In the genomic region with DNA sequence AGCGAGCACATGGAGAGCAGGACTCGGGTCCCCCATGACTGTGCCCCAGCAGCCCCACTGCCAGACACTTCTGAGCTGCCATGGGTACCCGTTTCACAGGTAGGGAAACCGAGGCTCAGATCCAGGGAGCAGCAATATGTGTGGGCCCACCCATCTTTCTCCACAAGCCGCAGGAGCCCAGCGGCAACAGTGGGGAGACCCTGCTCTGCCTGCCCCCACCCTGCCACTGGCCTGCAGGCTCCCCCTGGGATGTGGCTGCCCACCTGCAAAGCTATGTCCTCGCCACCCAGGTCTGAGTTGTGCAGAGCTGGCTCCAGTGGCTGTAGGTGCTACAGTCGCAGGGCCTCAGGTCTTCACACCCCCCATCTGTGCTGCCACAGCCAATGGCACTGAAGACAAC, we compare ENCODE assay signal across 36 cellular contexts. TPM values are rescaled to one million over a fixed set of nuclear protein-coding genes. Genes with fewer than 3 reads are reported as not detected.
"Had no signal": no experiment of that assay in that cellular context is flagged by ENCODE, and none has a peak within 500 bp of the region (broad histone marks: within the 10 kb centered on the region; RNA-seq: fewer than 3 reads in every experiment).

No MANE protein-coding gene starts in this region.

- H3K27me3 ChIP-seq: ascending aorta, body of pancreas, brain microvascular endothelial cell, breast epithelium, cardiac muscle cell had no signal

- H3K36me3 ChIP-seq: adrenal gland, ascending aorta, brain microvascular endothelial cell, breast epithelium, cardiac muscle cell had no signal

- H3K4me3 ChIP-seq: adrenal gland, ascending aorta, body of pancreas, breast epithelium, cardiac muscle cell had no signal

- ATAC-seq: activated naive CD4-positive, alpha-beta T cell treated with anti-CD3 and anti-CD28 coated beads, Interleukin-2, amount 50 U/mL, for 72 hours; activated T-cell treated with anti-CD3 and anti-CD28 coated beads, Interleukin-2, amount 50 U/mL, for 72 hours; activated T-helper 17 cell treated with anti-CD3 and anti-CD28 coated beads, Interleukin-2, amount 50 U/mL, for 72 hours; body of pancreas had no signal

- DNase-seq: activated effector memory CD4-positive, alpha-beta T cell treated with anti-CD3 and anti-CD28 coated beads, Interleukin-2, amount 50 U/mL, for 16 hours; activated effector memory CD4-positive, alpha-beta T cell treated with Interleukin-2 at 50 U/mL for 16 hours; activated gamma-delta T cell; activated gamma-delta T cell treated with Interleukin-2 at 50 U/mL for 16 hours; activated naive CD4-positive, alpha-beta T cell; activated naive CD4-positive, alpha-beta T cell treated with anti-CD3 and anti-CD28 coated beads for 36 hours; activated naive CD4-positive, alpha-beta T cell treated with anti-CD3 and anti-CD28 coated beads, Interleukin-2, amount 10 ng/mL, durations not matched to agents 7 days and 5 days; activated naive CD4-positive, alpha-beta T cell treated with anti-CD3 and anti-CD28 coated beads, Interleukin-2, amount 50 U/mL, for 16 hours; activated naive CD4-positive, alpha-beta T cell treated with Interleukin-2 at 50 U/mL for 16 hours; activated naive CD8-positive, alpha-beta T cell treated with anti-CD3 and anti-CD28 coated beads for 36 hours; activated naive CD8-positive, alpha-beta T cell treated with anti-CD3 and anti-CD28 coated beads, Interleukin-2, amount 10 ng/mL, durations not matched to agents 7 days and 5 days; activated naive CD8-positive, alpha-beta T cell treated with anti-CD3 and anti-CD28 coated beads, Interleukin-2, amount 50 U/mL, for 24 hours; activated T-cell treated with anti-CD3 and anti-CD28 coated beads for 4 hours; activated T-cell treated with anti-CD3 and anti-CD28 coated beads, Interleukin-2, amount 50 U/mL, for 1 hour; activated T-cell treated with anti-CD3 and anti-CD28 coated beads, Interleukin-2, amount 50 U/mL, for 24 hours; activated T-cell treated with anti-CD3 and anti-CD28 coated beads, Interleukin-2, amount 50 U/mL, for 4 hours; activated T-cell treated with anti-CD3 and anti-CD28 coated beads, Interleukin-2, amount 50 U/mL, for 48 hours; activated T-cell treated with anti-CD3 and anti-CD28 coated beads, Interleukin-2, amount 50 U/mL, for 72 hours; adrenal gland; amniotic stem cell; aorta; body of pancreas; brain microvascular endothelial cell; caudate nucleus; central memory CD4-positive, alpha-beta T cell; cerebellar nuclear complex had no signal

- H3K9me3 ChIP-seq: adrenal gland, ascending aorta, body of pancreas, breast epithelium had no signal

- H3K4me1 ChIP-seq: adrenal gland, ascending aorta, body of pancreas, breast epithelium had no signal

- H3K27ac ChIP-seq: adrenal gland, ascending aorta, body of pancreas, brain microvascular endothelial cell, breast epithelium, cardiac muscle cell had no signal

RNA-seq across cellular contexts. Expression of a gene that starts 50.6 kb away (rescaled TPM):
- total RNA-seq: activated naive CD4-positive, alpha-beta T cell treated with anti-CD3 and anti-CD28 coated beads for 36 hours; activated naive CD4-positive, alpha-beta T cell treated with anti-CD3 and anti-CD28 coated beads, Interleukin-2, amount 50 U/mL, for 72 hours; activated naive CD8-positive, alpha-beta T cell treated with anti-CD3 and anti-CD28 coated beads for 36 hours; activated naive CD8-positive, alpha-beta T cell treated with anti-CD3 and anti-CD28 coated beads, Interleukin-2, amount 10 ng/mL, durations not matched to agents 7 days and 5 days; activated T-cell treated with anti-CD3 and anti-CD28 coated beads, Interleukin-2, amount 50 U/mL, for 4 hours; activated T-cell treated with anti-CD3 and anti-CD28 coated beads, Interleukin-2, amount 50 U/mL, for 72 hours; activated T-helper 1 cell treated with anti-CD3 and anti-CD28 coated beads, Interleukin-12 subunit alpha, Interleukin-12 subunit beta, Interleukin-2, Interleukin-4 antibody, amounts not matched to agents 30 ng/mL and 10 ng/mL and 1 ng/mL, durations not matched to agents 14 hours and 24 hours and 36 hours; activated T-helper 17 cell treated with anti-CD3 and anti-CD28 coated beads, Interleukin-2, amount 50 U/mL, for 72 hours; activated T-helper 2 cell treated with anti-CD3 and anti-CD28 coated beads, Interferon-gamma antibody, Interleukin-2, Interleukin-4, amounts not matched to agents 10 μg/mL and 5 μg/mL and 100 μg/mL, durations not matched to agents 14 hours and 24 hours and 36 hours; adrenal gland; ascending aorta; astrocyte; body of pancreas; bronchial epithelial cell; cerebellum had no signal
- polyA plus RNA-seq: aorta had no signal
